In the genomic region with DNA sequence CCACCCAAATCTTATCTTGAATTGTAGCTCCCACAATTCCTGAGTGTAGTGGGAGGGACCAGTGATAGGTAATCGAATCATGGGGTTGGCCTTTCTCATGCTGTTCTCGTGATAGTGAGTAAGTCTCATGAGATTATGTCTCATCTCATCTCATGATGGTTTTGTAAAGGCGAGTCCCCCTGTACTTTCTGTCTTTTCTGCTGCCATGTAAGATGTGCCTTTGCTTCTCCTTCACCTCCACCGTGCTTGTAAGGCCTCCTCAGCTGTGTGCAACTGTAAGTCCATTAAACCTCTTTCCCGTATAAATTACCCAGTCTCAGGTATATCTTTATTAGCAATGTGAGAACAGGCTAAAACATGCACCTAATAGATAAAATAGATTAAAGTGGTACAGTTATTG, we compare ENCODE assay signal across 28 cellular contexts.
"Had no signal": no experiment of that assay in that cellular context is flagged by ENCODE, and none has a peak within 500 bp of the region (broad histone marks: within the 10 kb centered on the region; RNA-seq: fewer than 3 reads in every experiment).

No MANE protein-coding gene starts in this region.

- H3K27me3 Mint-ChIP-seq: dendritic cell treated with granulocyte-macrophage colony-stimulating factor and Interleukin-4, amounts not matched to agents 40 ng/mL and 50 ng/mL, for 4 days; effector memory CD8-positive, alpha-beta T cell had no signal

- H3K4me3 ChIP-seq: colonic mucosa, coronary artery, dorsolateral prefrontal cortex, esophagus muscularis mucosa, esophagus squamous epithelium, gastrocnemius medialis, gastroesophageal sphincter, heart left ventricle, heart right ventricle, hepatocyte had no signal

- H3K4me1 ChIP-seq: colonic mucosa, esophagus muscularis mucosa, esophagus squamous epithelium, foreskin keratinocyte, gastrocnemius medialis, gastroesophageal sphincter, heart left ventricle, heart right ventricle had no signal

- H3K4me2 ChIP-seq: hepatocyte had no signal

- ATAC-seq: effector memory CD8-positive, alpha-beta T cell; esophagus mucosa; foreskin keratinocyte; gastrocnemius medialis; gastroesophageal sphincter; heart left ventricle; heart right ventricle had no signal

- H3K36me3 ChIP-seq: colonic mucosa, esophagus muscularis mucosa, esophagus squamous epithelium, gastrocnemius medialis, gastroesophageal sphincter, heart left ventricle, heart right ventricle had no signal

- H3K4me3 Mint-ChIP-seq: dendritic cell treated with granulocyte-macrophage colony-stimulating factor and Interleukin-4, amounts not matched to agents 40 ng/mL and 50 ng/mL, for 4 days; effector memory CD8-positive, alpha-beta T cell had no signal

- H3K27me3 ChIP-seq: colonic mucosa, dorsolateral prefrontal cortex, esophagus muscularis mucosa, esophagus squamous epithelium, foreskin keratinocyte, gastrocnemius medialis, gastroesophageal sphincter, heart left ventricle, heart right ventricle, hepatocyte had no signal

- H3K9me3 ChIP-seq: colonic mucosa, esophagus muscularis mucosa, esophagus squamous epithelium, gastrocnemius medialis, gastroesophageal sphincter, heart left ventricle, heart right ventricle had no signal

- DNase-seq: colonic mucosa; cortex of kidney; dermis blood vessel endothelial cell; dorsolateral prefrontal cortex; effector CD4-positive, alpha-beta T cell; effector CD8-positive, alpha-beta T cell; effector memory CD4-positive, alpha-beta T cell; effector memory CD8-positive, alpha-beta T cell; erythroblast; esophagus squamous epithelium; foreskin fibroblast; foreskin keratinocyte; foreskin melanocyte; gastrocnemius medialis; glutamatergic neuron; head of caudate nucleus; heart left ventricle; heart right ventricle had no signal

- H3K27ac Mint-ChIP-seq: dendritic cell treated with granulocyte-macrophage colony-stimulating factor and Interleukin-4, amounts not matched to agents 40 ng/mL and 50 ng/mL, for 4 days; effector memory CD8-positive, alpha-beta T cell had no signal

- H3K27ac ChIP-seq: colonic mucosa, coronary artery, dorsolateral prefrontal cortex, epithelial cell of prostate, esophagus muscularis mucosa, esophagus squamous epithelium, foreskin keratinocyte, gastrocnemius medialis, gastroesophageal sphincter, heart left ventricle, heart right ventricle, hepatocyte had no signal

- H3K79me2 ChIP-seq: hepatocyte had no signal

- FAIRE-seq: endometrium, endothelial cell of umbilical vein, frontal cortex had no signal

- H2AFZ ChIP-seq: hepatocyte had no signal
